ENCODE assay signal across 13 cellular contexts in genomic region chr1:93734999-93735398, GRCh38. TPM values are rescaled to one million over a fixed set of nuclear protein-coding genes. Genes with fewer than 3 reads are reported as not detected.
A peak's percentile ranks its signal among the peaks of the same experiment; 100 is the strongest.
DNase-seq lines count a peak whose midpoint lies in the region; ATAC-seq and TF ChIP-seq lines count a peak whose summit lies in the region.
"Had no signal": no experiment of that assay in that cellular context is flagged by ENCODE, and none has a peak within 500 bp of the region (broad histone marks: within the 10 kb centered on the region; RNA-seq: fewer than 3 reads in every experiment).

No MANE protein-coding gene starts in this region.

- H3K4me1 Mint-ChIP-seq in natural killer cell, result no peaks in the 10 kb centered on the region
- H3K4me1 Mint-ChIP-seq: activated CD8-positive, alpha-beta memory T cell treated with anti-CD3 and anti-CD28 coated beads, Interleukin-2, amount 10 ng/mL, durations not matched to agents 7 days and 5 days had no signal

- no peaks in the 10 kb centered on the region for H3K9me3 Mint-ChIP-seq in natural killer cell
- H3K9me3 Mint-ChIP-seq: brain, IgD-negative memory B cell had no signal

- no peak overlapping the region for H3K27ac Mint-ChIP-seq in natural killer cell
- H3K27ac Mint-ChIP-seq: activated CD8-positive, alpha-beta memory T cell treated with anti-CD3 and anti-CD28 coated beads, Interleukin-2, amount 10 ng/mL, durations not matched to agents 7 days and 5 days; IgD-negative memory B cell had no signal

- H3K9ac ChIP-seq in skeletal muscle satellite cell (ENCODE audit: low read depth, low read length), result peak overlapping the region; percentile 63

- no peak overlapping the region for H2AFZ ChIP-seq in hepatocyte

- H3K27ac ChIP-seq in hepatocyte, result no peak overlapping the region

- DNase-seq in DMS 273 (lab: John Stamatoyannopoulos, UW; ENCODE audit: unreplicated experiment) (peak; percentile 7), DMS 273 treated with DMSO at 0.1 percent for 48 hours (lab: John Stamatoyannopoulos, UW) (no peak), LHCN-M2 (ENCODE audit: low read depth) (peak; percentile 60), choroid plexus epithelial cell (ENCODE audit: low read depth) (no peak), hepatocyte (ENCODE audit: low spot score) (no peak), natural killer cell (no peak)
- no peak for DNase-seq in activated CD8-positive, alpha-beta memory T cell treated with anti-CD3 and anti-CD28 coated beads, Interleukin-2, amount 50 U/mL, for 48 hours
- DNase-seq: 8988T; activated CD8-positive, alpha-beta memory T cell treated with anti-CD3 and anti-CD28 coated beads, Interleukin-2, amount 10 ng/mL, durations not matched to agents 7 days and 5 days; NCI-H510A had no signal

- no peaks in the 10 kb centered on the region for H4K20me1 ChIP-seq in hepatocyte (ENCODE audit: insufficient read depth, poor library complexity, severe bottlenecking)

- H3K27me3 ChIP-seq in skeletal muscle satellite cell (ENCODE audit: control insufficient read depth, insufficient read depth, low read length) (no peaks in the 10 kb centered on the region), hepatocyte (no peaks in the 10 kb centered on the region)

- 66% methylated on average over 2 of the region's 2 CpGs for WGBS in hepatocyte (ENCODE audit: low lambda C conversion rate, missing lambda C conversion rate)

- H3K36me3 Mint-ChIP-seq in natural killer cell, result no peaks in the 10 kb centered on the region
- H3K36me3 Mint-ChIP-seq: activated CD8-positive, alpha-beta memory T cell treated with anti-CD3 and anti-CD28 coated beads, Interleukin-2, amount 10 ng/mL, durations not matched to agents 7 days and 5 days; brain; IgD-negative memory B cell had no signal

- no peak for ATAC-seq in natural killer cell
- ATAC-seq: activated CD8-positive, alpha-beta memory T cell treated with anti-CD3 and anti-CD28 coated beads, Interleukin-2, amount 10 ng/mL, durations not matched to agents 7 days and 5 days had no signal

- H3K36me3 ChIP-seq in skeletal muscle satellite cell (ENCODE audit: insufficient read depth, low read length) (no peaks in the 10 kb centered on the region), hepatocyte (replicated peaks; ENCODE audit: insufficient read depth, low read depth) (no peaks in the 10 kb centered on the region)

- no peak overlapping the region for H3K4me3 Mint-ChIP-seq in natural killer cell
- H3K4me3 Mint-ChIP-seq: activated CD8-positive, alpha-beta memory T cell treated with anti-CD3 and anti-CD28 coated beads, Interleukin-2, amount 10 ng/mL, durations not matched to agents 7 days and 5 days; brain; IgD-negative memory B cell had no signal

- intact Hi-C loops in natural killer cell (cut with micrococcal nuclease), result no loop called here

- H3K79me2 ChIP-seq in hepatocyte, result no peaks in the 10 kb centered on the region

- H3K4me2 ChIP-seq in skeletal muscle satellite cell (ENCODE audit: low read length), result peak overlapping the region; percentile 13
- no peak overlapping the region for H3K4me2 ChIP-seq in hepatocyte

- no peak overlapping the region for H3K4me3 ChIP-seq in choroid plexus epithelial cell (ENCODE audit: low read depth, low read length)
- no peak overlapping the region for H3K4me3 ChIP-seq in skeletal muscle satellite cell (ENCODE audit: low read length)
- no peak overlapping the region for H3K4me3 ChIP-seq in hepatocyte

- peak; percentile 58 for TF ChIP-seq CTCF in choroid plexus epithelial cell (conservative IDR thresholded peaks at IDR 0.05; ENCODE audit: low read depth, low read length)
- TF ChIP-seq CTCF in hepatocyte (IDR thresholded peaks at IDR 0.05; ENCODE audit: poor library complexity), result no peak
- no peak for TF ChIP-seq CTCF in natural killer cell (IDR thresholded peaks at IDR 0.05)

- H3K9me2 ChIP-seq in hepatocyte (replicated peaks; ENCODE audit: insufficient read depth), result no peaks in the 10 kb centered on the region

- H3K4me1 ChIP-seq in skeletal muscle satellite cell (ENCODE audit: control insufficient read depth, insufficient read depth, low read length), result peaks cover 51% of the 10 kb centered on the region
- no peaks in the 10 kb centered on the region for H3K4me1 ChIP-seq in hepatocyte (ENCODE audit: insufficient read depth)

- H3K27me3 Mint-ChIP-seq in natural killer cell (ENCODE audit: low read depth in 2 of 2), result no peaks in the 10 kb centered on the region
- H3K27me3 Mint-ChIP-seq: activated CD8-positive, alpha-beta memory T cell treated with anti-CD3 and anti-CD28 coated beads, Interleukin-2, amount 10 ng/mL, durations not matched to agents 7 days and 5 days; IgD-negative memory B cell had no signal

- H3K9me3 ChIP-seq in skeletal muscle satellite cell (replicated peaks; ENCODE audit: low read length) (peaks cover 3% of the 10 kb centered on the region), hepatocyte (ENCODE audit: low read depth) (no peaks in the 10 kb centered on the region)

RNA-seq across cellular contexts. Expression of gene BCAR3, which starts 53.4 kb away (rescaled TPM):
- 112 TPM in 2 replicates for total RNA-seq in LHCN-M2 (2014; rRNA removed)
- polyA plus RNA-seq in LHCN-M2 (2012), result 57.0 TPM
- 16.2 and 18.3 TPM in 2 replicates for total RNA-seq in skeletal muscle satellite cell (2012; rRNA removed)
- 20.4 and 22.6 TPM in 2 replicates for total RNA-seq in hepatocyte
- polyA plus RNA-seq in hepatocyte, result 22.5 and 23.7 TPM in 2 replicates
- 1 to 10 TPM in 2 of 3 donors, under 1 TPM in 1; 0.52 to 6.5 (median 2.4) TPM for total RNA-seq in natural killer cell

Comparison
In these comparisons a context has a peak if more than half of its experiments do, and no peak if none do; other contexts are left out.
1. DNase-seq: peak in DMS 273 (single experiment) and LHCN-M2 (single experiment); none in DMS 273 treated with DMSO at 0.1 percent for 48 hours (single experiment), choroid plexus epithelial cell (single experiment), hepatocyte (single experiment), natural killer cell (single experiment) and activated CD8-positive, alpha-beta memory T cell treated with anti-CD3 and anti-CD28 coated beads, Interleukin-2, amount 50 U/mL, for 48 hours (single experiment).